8 cellular contexts compared by ENCODE assay signal in genomic region chr6:149484733-149485700, GRCh38. TPM values are rescaled to one million over a fixed set of nuclear protein-coding genes. Genes with fewer than 3 reads are reported as not detected.
DNase-seq lines count a peak whose midpoint lies in the region; ATAC-seq and TF ChIP-seq lines count a peak whose summit lies in the region.

Gene ZC3H12D (minus strand): TSS chr6:149485014. CDS start chr6:149474543, 10,471 bp downstream.

- H2AK5ac ChIP-seq in neuronal stem cell (ENCODE audit: low read depth, low read length), result no peak within 1 kb of the TSS

- H4K91ac ChIP-seq in neuronal stem cell (ENCODE audit: low read depth, low read length, poor library complexity), result no peak within 1 kb of the TSS

- peak within 1 kb of the TSS; percentile 80 to 99 (median 94) for H3K27ac ChIP-seq in BLaER1 treated with 17β-estradiol and CSF1 and Interleukin-3, amounts not matched to agents 10 nM and 100 nM
- H3K27ac ChIP-seq in coronary artery (peak within 1 kb of the TSS in 1 of 2 donors; percentile 68), neuronal stem cell (replicated peaks; ENCODE audit: low read length) (no peak within 1 kb of the TSS), aorta (ENCODE audit: low read depth in 1 of 2, low read length in 2 of 2) (no peak within 1 kb of the TSS)

- H3K4me3 ChIP-seq in BLaER1 treated with 17β-estradiol and CSF1 and Interleukin-3, amounts not matched to agents 10 nM and 100 nM, result peak within 1 kb of the TSS; percentile 57 to 73 (median 60)
- peak within 1 kb of the TSS; percentile 25 for H3K4me3 ChIP-seq in coronary artery
- H3K4me3 ChIP-seq in neuronal stem cell (ENCODE audit: low read length in 2 of 2), result no peak within 1 kb of the TSS
- no peak within 1 kb of the TSS for H3K4me3 ChIP-seq in aorta (ENCODE audit: low read length in 2 of 2)

- no CpG with 5 or more reads among the region's 22 CpGs for WGBS in neuronal stem cell (ENCODE audit: extremely low coverage in 2 of 2, insufficient read length in 2 of 2, insufficient replicate concordance in 1 of 2), 2 donors
- WGBS in aorta, 2 donors, result 80 to 86% methylated on average over 22 of the region's 22 CpGs

- H3K36me3 ChIP-seq in BLaER1 treated with 17β-estradiol and CSF1 and Interleukin-3, amounts not matched to agents 10 nM and 100 nM, result peaks cover 0 to 5% (median 0%) of the 10 kb centered on the region in 11 experiments; a peak in 2 of 22 replicates
- H3K36me3 ChIP-seq in neuronal stem cell (replicated peaks in 1 of 2; ENCODE audit: control insufficient read depth in 2 of 2, insufficient read depth in 2 of 2, low read length in 2 of 2), result no peaks in the 10 kb centered on the region
- H3K36me3 ChIP-seq in aorta (ENCODE audit: control insufficient read depth in 1 of 2, insufficient read depth in 2 of 2, low read length in 1 of 2), result no peaks in the 10 kb centered on the region

- peak within 1 kb of the TSS; percentile 1 for H3K23ac ChIP-seq in neuronal stem cell (ENCODE audit: low read depth, low read length, poor library complexity)

- no peaks in the 10 kb centered on the region for H3K27me3 ChIP-seq in BLaER1 treated with 17β-estradiol and CSF1 and Interleukin-3, amounts not matched to agents 10 nM and 100 nM
- H3K27me3 ChIP-seq in neuronal stem cell (ENCODE audit: control insufficient read depth in 3 of 3, insufficient read depth in 3 of 3, low read depth in 1 of 3, low read length in 3 of 3), result no peaks in the 10 kb centered on the region
- no peaks in the 10 kb centered on the region for H3K27me3 ChIP-seq in aorta (ENCODE audit: control insufficient read depth in 1 of 2, insufficient read depth in 2 of 2, low read length in 1 of 2)

- ATAC-seq in GM19463 (IDR thresholded peaks at IDR 0.05; ENCODE audit: unreplicated experiment) (peak; percentile 43), HG03575 (IDR thresholded peaks at IDR 0.05; ENCODE audit: extremely low read depth, insufficient number of reproducible peaks, low FRiP score, unreplicated experiment) (peak; percentile 21), aorta (ENCODE audit: low FRiP score) (peak; percentile 37)

- H2BK15ac ChIP-seq in neuronal stem cell (ENCODE audit: low read length), result no peak within 1 kb of the TSS

- H3K18ac ChIP-seq in neuronal stem cell (ENCODE audit: low read length), result no peak within 1 kb of the TSS

- H2BK120ac ChIP-seq in neuronal stem cell (ENCODE audit: low read depth, low read length), result no peak within 1 kb of the TSS

- H4K8ac ChIP-seq in neuronal stem cell (ENCODE audit: low read depth, low read length), result no peak within 1 kb of the TSS

- peak within 1 kb of the TSS; percentile 80 to 94 (median 86) for H3K9ac ChIP-seq in BLaER1 treated with 17β-estradiol and CSF1 and Interleukin-3, amounts not matched to agents 10 nM and 100 nM
- peak within 1 kb of the TSS; percentile 55 for H3K9ac ChIP-seq in neuronal stem cell (ENCODE audit: low read depth, low read length, poor library complexity)

- intact Hi-C loops in aorta (cut with DNase I), result no loop called here

- H3K4ac ChIP-seq in neuronal stem cell (ENCODE audit: low read length), result no peak within 1 kb of the TSS

- H3K14ac ChIP-seq in neuronal stem cell (ENCODE audit: low read length), result peak within 1 kb of the TSS; percentile 78

- no peak within 1 kb of the TSS for H2BK12ac ChIP-seq in neuronal stem cell (ENCODE audit: low read length)

- no peak within 1 kb of the TSS for H2BK5ac ChIP-seq in neuronal stem cell (ENCODE audit: low read length)

- peak within 1 kb of the TSS; percentile 10 for H2AFZ ChIP-seq in neuronal stem cell (ENCODE audit: low read length)

- no peaks in the 10 kb centered on the region for H3K9me3 ChIP-seq in BLaER1 treated with 17β-estradiol and CSF1 and Interleukin-3, amounts not matched to agents 10 nM and 100 nM (replicated peaks in 1 of 11)
- H3K9me3 ChIP-seq in neuronal stem cell (replicated peaks in 1 of 2; ENCODE audit: control insufficient read depth in 2 of 2, insufficient read depth in 1 of 2, low read depth in 1 of 2, low read length in 2 of 2) (no peaks in the 10 kb centered on the region), aorta (ENCODE audit: control insufficient read depth, low read length) (no peaks in the 10 kb centered on the region)

- peaks cover 44 to 91% (median 78%) of the 10 kb centered on the region in 10 experiments for H3K4me1 ChIP-seq in BLaER1 treated with 17β-estradiol and CSF1 and Interleukin-3, amounts not matched to agents 10 nM and 100 nM
- H3K4me1 ChIP-seq in neuronal stem cell (ENCODE audit: control insufficient read depth in 2 of 2, insufficient read depth in 1 of 2, low read depth in 1 of 2, low read length in 2 of 2) (peaks cover 3 to 5% of the 10 kb centered on the region in 2 donors), aorta (ENCODE audit: control insufficient read depth in 1 of 2, insufficient read depth in 2 of 2, low read length in 2 of 2) (no peaks in the 10 kb centered on the region)

- TF ChIP-seq CTCF in coronary artery (IDR thresholded peaks at IDR 0.05), result no peak

- no peaks in the 10 kb centered on the region for H3K79me1 ChIP-seq in neuronal stem cell (ENCODE audit: low read depth, low read length)

- H4K20me1 ChIP-seq in BLaER1 treated with 17β-estradiol and CSF1 and Interleukin-3, amounts not matched to agents 10 nM and 100 nM, result no peaks in the 10 kb centered on the region

- H3K4me2 ChIP-seq in BLaER1 treated with 17β-estradiol and CSF1 and Interleukin-3, amounts not matched to agents 10 nM and 100 nM, result peak within 1 kb of the TSS; percentile 92 to 100 (median 98)
- H3K4me2 ChIP-seq in neuronal stem cell (ENCODE audit: insufficient read depth, low read length, poor library complexity, severe bottlenecking), result no peak within 1 kb of the TSS

- peak; percentile 80 for DNase-seq in activated CD4-positive, CD25-positive, alpha-beta regulatory T cell treated with anti-CD3 and anti-CD28 coated beads, Interleukin-2, amount 50 U/mL, for 72 hours
- DNase-seq in coronary artery (ENCODE audit: low spot score) (no peak), neuronal stem cell (ENCODE audit: low spot score) (no peak), aorta (peak in 1 of 2 donors; percentile 77), AG08396 (ENCODE audit: low spot score) (no peak)

RNA-seq across cellular contexts. Expression of gene ZC3H12D, which starts in this region (rescaled TPM):
- polyA plus RNA-seq in neuronal stem cell (2013, experiment 1 of 2), result 0.10 TPM
- 0.08 TPM for polyA plus RNA-seq in neuronal stem cell (2013, experiment 2 of 2)
- 1 to 10 TPM; 1.2 to 3.0 TPM for total RNA-seq in aorta
- polyA plus RNA-seq in aorta, result 1 to 10 TPM in 1 of 2 donors, under 1 TPM in 1; 0.10 to 1.9 TPM

Comparison
In these comparisons a context has a peak if more than half of its experiments do, and no peak if none do; other contexts are left out.
1. H3K27ac ChIP-seq: peak in BLaER1 treated with 17β-estradiol and CSF1 and Interleukin-3, amounts not matched to agents 10 nM and 100 nM (11 of 11); none in neuronal stem cell (single experiment) and aorta (0 of 2).
2. H3K4me3 ChIP-seq: peak in BLaER1 treated with 17β-estradiol and CSF1 and Interleukin-3, amounts not matched to agents 10 nM and 100 nM (10 of 10) and coronary artery (single experiment); none in neuronal stem cell (0 of 2) and aorta (0 of 2).
3. Peak in every context shown above with its lines, with median percentiles within 50 percentile points of each other: ATAC-seq.